ENCODE assay signal across 12 cellular contexts in genomic region chr1:154466879-154467767, GRCh38. TPM values are rescaled to one million over a fixed set of nuclear protein-coding genes. Genes with fewer than 3 reads are reported as not detected.
A peak's percentile ranks its signal among the peaks of the same experiment; 100 is the strongest.
DNase-seq lines count a peak whose midpoint lies in the region; ATAC-seq, FAIRE-seq and TF ChIP-seq lines count a peak whose summit lies in the region.
"Had no signal": no experiment of that assay in that cellular context is flagged by ENCODE, and none has a peak within 500 bp of the region (broad histone marks: within the 10 kb centered on the region; RNA-seq: fewer than 3 reads in every experiment).

No MANE protein-coding gene starts in this region.

- H4K20me1 ChIP-seq in hepatocyte (ENCODE audit: insufficient read depth, poor library complexity, severe bottlenecking) = no peaks in the 10 kb centered on the region

- ATAC-seq in A549 (peak in 1 of 2 experiments; percentile 54; a peak in 1 of 6 replicates), T-cell (replicated peaks in 1 of 4) (no peak), GM18505 (IDR thresholded peaks at IDR 0.05; ENCODE audit: unreplicated experiment) (no peak), HG02678 (IDR thresholded peaks at IDR 0.05; ENCODE audit: unreplicated experiment) (no peak)

- DNase-seq in A549 (ENCODE audit: low read depth in 1 of 2, low spot score in 1 of 2) = no peak
- peak; percentile 15 for DNase-seq in EH (ENCODE audit: low read depth)
- DNase-seq in T-cell = no peak
- DNase-seq in hepatocyte (ENCODE audit: low spot score) = no peak
- DNase-seq in C1 segment of cervical spinal cord (lab: John Stamatoyannopoulos, UW) = no peak
- DNase-seq in NCI-H2171 treated with DMSO at 0.1 percent for 48 hours (lab: John Stamatoyannopoulos, UW) = no peak
- DNase-seq: DND-41 had no signal

- no peak overlapping the region for H3K4me3 ChIP-seq in A549
- H3K4me3 ChIP-seq in hepatocyte = no peak overlapping the region

- H3K27ac ChIP-seq in A549 (0 out of 6 replicates have a peak overlapping the region, but pooled peaks of 1 of the 2 experiments have one; percentile 17), hepatocyte (no peak overlapping the region)

- H3K4me2 ChIP-seq in A549 (no peak overlapping the region), hepatocyte (no peak overlapping the region)

- TF ChIP-seq POLR2A in A549 (IDR thresholded peaks at IDR 0.05; ENCODE audit: low read length) (no peak), GM18505 (IDR thresholded peaks at IDR 0.05; ENCODE audit: borderline replicate concordance, extremely low read depth, insufficient read depth, insufficient read length) (no peak)

- peaks cover 73 to 80% (median 74%) of the 10 kb centered on the region in 3 donors for H3K4me1 Mint-ChIP-seq in T-cell

- H3K9me3 ChIP-seq in A549 (no peaks in the 10 kb centered on the region), hepatocyte (ENCODE audit: low read depth) (no peaks in the 10 kb centered on the region)

- POLR2A ChIA-PET in A549 (lab: Yijun Ruan, JAX) = no interaction called here
- POLR2A ChIA-PET in T-cell (lab: Charles Lee) = interaction anchor here in 1 of 2 donors (0.6 kb wide), 1 partner anchor 91 kb away, joined by 6 read pairs; no protein-coding TSS in a partner anchor

- H3K9me3 Mint-ChIP-seq in T-cell = no peaks in the 10 kb centered on the region

- no peak for TF ChIP-seq EP300 in A549 (IDR thresholded peaks at IDR 0.05)

- H3K36me3 ChIP-seq in hepatocyte (replicated peaks; ENCODE audit: insufficient read depth, low read depth) = no peaks in the 10 kb centered on the region

- no peaks in the 10 kb centered on the region for H3K9me2 ChIP-seq in hepatocyte (replicated peaks; ENCODE audit: insufficient read depth)

- no peak for FAIRE-seq in A549 (lab: Jason Lieb, UNC)
- FAIRE-seq: bronchial epithelial cell had no signal

- WGBS in A549 (ENCODE audit: missing lambda C conversion rate) = 81% methylated on average over 15 of the region's 15 CpGs
- WGBS in hepatocyte (ENCODE audit: low lambda C conversion rate, missing lambda C conversion rate) = 74% methylated on average over 15 of the region's 15 CpGs

- CTCF ChIA-PET in A549 (lab: Yijun Ruan, JAX) (interaction anchor here (0.6 to 1.9 kb wide), 13 partner anchors 10 to 929 kb away, joined by 3 to 7 read pairs (median 4); no protein-coding TSS in a partner anchor), T-cell (lab: Charles Lee) (interaction anchor here in 1 of 2 donors (0.8 to 0.9 kb wide), 3 partner anchors 12 to 63 kb away, joined by 3 to 4 read pairs (median 3); no protein-coding TSS in a partner anchor)

- peak overlapping the region in 1 of 3 donors; percentile 70 for H3K4me3 Mint-ChIP-seq in T-cell

- H3K4me1 ChIP-seq in A549 (peaks cover 13% of the 10 kb centered on the region), hepatocyte (ENCODE audit: insufficient read depth) (no peaks in the 10 kb centered on the region)

- H3K27ac Mint-ChIP-seq in T-cell = peak overlapping the region; percentile 94 to 96

- H3K27me3 ChIP-seq in hepatocyte = no peaks in the 10 kb centered on the region

- no peaks in the 10 kb centered on the region for H3K79me2 ChIP-seq in hepatocyte

- no peaks in the 10 kb centered on the region for H3K27me3 Mint-ChIP-seq in T-cell

- peaks cover 6% of the 10 kb centered on the region for H3K36me3 Mint-ChIP-seq in T-cell

- peak; percentile 28 for TF ChIP-seq CTCF in A549 (IDR thresholded peaks at IDR 0.05)
- peak; percentile 21 for TF ChIP-seq CTCF in hepatocyte (IDR thresholded peaks at IDR 0.05; ENCODE audit: poor library complexity)

- peak; percentile 37 to 39; a peak in 1 of 5 replicates for TF ChIP-seq RAD21 in A549 (conservative IDR thresholded peaks at IDR 0.05 in 1 of 2, IDR thresholded peaks at IDR 0.05 in 1 of 2)

- H2AFZ ChIP-seq in hepatocyte = no peak overlapping the region

TF ChIP-seq in A549, 52 proteins besides CTCF, POLR2A, EP300 and RAD21:
- TF ChIP-seq PBX3 (IDR thresholded peaks at IDR 0.05) (no peak), NPAS2 (CRISPR knock-in tag; IDR thresholded peaks at IDR 0.05; ENCODE audit: borderline replicate concordance) (no peak), EHMT2 (IDR thresholded peaks at IDR 0.05; ENCODE audit: low read depth) (no peak), SMC3 (IDR thresholded peaks at IDR 0.05) (peak; percentile 39; the same call in 2 of the 3 replicates)
TF ChIP-seq in A549: peak in this region for 1.

RNA-seq across cellular contexts. Expression of gene TDRD10, which starts 34.9 kb away (rescaled TPM):
- 0.04 TPM in 1 of 2 replicates, not detected in the other for polyA plus RNA-seq in A549 (2011; rRNA removed)
- 0.01 and 0.04 TPM in 2 replicates for polyA plus RNA-seq in A549 (2012; cell fraction: cytosol; rRNA removed)
- polyA plus RNA-seq in A549 (2012; cell fraction: nucleus; rRNA removed) = 0.10 TPM in 1 of 2 replicates, not detected in the other
- polyA plus RNA-seq in A549 (2017; fragmentation: RNase III; extraction: RNeasy Plus Mini Kit Qiagen cat#74134 plus additional on column Dnase treatment) = not detected in 3 replicates
- not detected in 2 replicates for polyA minus RNA-seq in A549 (2011; rRNA and poly(A)+ RNA removed)
- not detected for total RNA-seq in T-cell
- 0.20 TPM in 1 of 2 replicates, not detected in the other for total RNA-seq in hepatocyte
- polyA plus RNA-seq in hepatocyte = 0.09 TPM in 1 of 2 replicates, not detected in the other
- total RNA-seq: activated CD8-positive, alpha-beta memory T cell treated with anti-CD3 and anti-CD28 coated beads for 36 hours; RPMI7951 had no signal

RNA-seq across cellular contexts. Expression of gene SHE, which starts 35.1 kb away (rescaled TPM):
- polyA plus RNA-seq in A549 (2011; rRNA removed) (0.01 and 0.03 TPM in 2 replicates), A549 (2017; fragmentation: RNase III; extraction: RNeasy Plus Mini Kit Qiagen cat#74134 plus additional on column Dnase treatment) (0.01 TPM in 1 of 3 replicates, not detected in the others), hepatocyte (0.41 TPM in 1 of 2 replicates, not detected in the other)
- polyA plus RNA-seq in A549 (2012; cell fraction: cytosol; rRNA removed) = 0.01 TPM in 1 of 2 replicates, not detected in the other
- not detected in 2 replicates for polyA plus RNA-seq in A549 (2012; cell fraction: nucleus; rRNA removed)
- not detected in 2 replicates for polyA minus RNA-seq in A549 (2011; rRNA and poly(A)+ RNA removed)
- total RNA-seq in T-cell (under 1 TPM in 3 of 5 donors, not detected in 2; 0.06 to 0.07 (median 0.06) TPM), hepatocyte (0.32 and 0.60 TPM in 2 replicates)
- total RNA-seq: activated CD8-positive, alpha-beta memory T cell treated with anti-CD3 and anti-CD28 coated beads for 36 hours; bronchial epithelial cell; RPMI7951 had no signal
